Comparison of ENCODE assay signal across 1 cellular context in genomic region chr1:222048030-222048632, GRCh38.
TF ChIP-seq lines count a peak whose summit lies in the region.

No MANE protein-coding gene starts in this region.

TF ChIP-seq in GM23338, 12 proteins besides CTCF, POLR2A, EP300 and RAD21 (continued from another document):
- TF ChIP-seq ZNF462 (CRISPR knock-in tag; IDR thresholded peaks at IDR 0.05) (no peak), STAT1 (IDR thresholded peaks at IDR 0.05; ENCODE audit: unreplicated experiment) (no peak), ZNF331 (CRISPR knock-in tag; IDR thresholded peaks at IDR 0.05; ENCODE audit: low read depth) (no peak), CREB1 (CRISPR knock-in tag; IDR thresholded peaks at IDR 0.05; ENCODE audit: low read depth) (no peak)
